ENCODE assay signal across 15 cellular contexts in the genomic region with DNA sequence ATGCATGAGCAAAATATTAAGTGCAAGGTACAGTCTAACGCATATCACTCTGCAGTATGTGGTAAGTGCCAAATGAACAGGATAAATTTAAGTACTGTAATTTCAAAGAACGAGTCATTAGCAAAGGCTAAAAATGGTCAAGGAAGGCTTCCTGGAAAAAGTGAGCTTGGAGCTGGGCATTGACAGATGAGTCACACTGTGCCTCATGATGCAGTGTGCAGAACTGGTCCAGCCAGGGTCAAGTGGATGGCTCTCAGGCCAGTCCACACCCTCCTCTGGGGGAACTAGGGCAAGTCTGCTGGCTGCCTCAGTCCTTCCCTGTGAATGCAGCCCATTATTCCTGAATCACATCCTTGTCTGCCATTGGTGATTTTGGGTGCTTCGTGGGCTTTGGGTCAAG.
DNase-seq lines count a peak whose midpoint lies in the region; ATAC-seq, FAIRE-seq and TF ChIP-seq lines count a peak whose summit lies in the region.
"Had no signal": no experiment of that assay in that cellular context is flagged by ENCODE, and none has a peak within 500 bp of the region (broad histone marks: within the 10 kb centered on the region; RNA-seq: fewer than 3 reads in every experiment).

No MANE protein-coding gene starts in this region.

- H3K4me3 ChIP-seq in breast epithelium (no peak overlapping the region), adrenal gland (no peak overlapping the region), gastroesophageal sphincter (no peak overlapping the region), coronary artery (no peak overlapping the region)
- H3K4me3 ChIP-seq: SK-N-MC had no signal

- H3K9me3 ChIP-seq in breast epithelium (no peaks in the 10 kb centered on the region), adrenal gland (replicated peaks in 1 of 3) (no peaks in the 10 kb centered on the region), gastroesophageal sphincter (no peaks in the 10 kb centered on the region)

- intact Hi-C loops in MCF 10A (cut with micrococcal nuclease) = no loop called here
- intact Hi-C loops in breast epithelium (cut with DNase I; ENCODE audit: low total_unique reads) = no loop called here
- intact Hi-C loops in adrenal gland (cut with DNase I) = no loop called here

- peaks cover 22% of the 10 kb centered on the region for H3K27me3 Mint-ChIP-seq in MCF 10A (ENCODE audit: insufficient read depth, unreplicated experiment)

- CTCF ChIA-PET in MCF 10A (lab: Yijun Ruan, JAX) = interaction anchor here (0.6 kb wide), 1 partner anchor 17 kb away, joined by 3 read pairs; no protein-coding TSS in a partner anchor

- FAIRE-seq in islet of Langerhans (lab: Jason Lieb, UNC) = peak; percentile 77
- FAIRE-seq: GM12891 had no signal

- no peak overlapping the region for H3K27ac Mint-ChIP-seq in MCF 10A (ENCODE audit: low read depth, unreplicated experiment)
- H3K27ac Mint-ChIP-seq: activated T-cell treated with anti-CD3 and anti-CD28 coated beads, Interleukin-2, amount 50 U/mL, for 24 hours; natural killer cell had no signal

- H3K27ac ChIP-seq in breast epithelium (no peak overlapping the region), adrenal gland (peak overlapping the region in 3 of 5 donors; percentile 21 to 66 (median 62)), gastroesophageal sphincter (no peak overlapping the region), coronary artery (no peak overlapping the region)
- H3K27ac ChIP-seq: SK-N-MC had no signal

- TF ChIP-seq CTCF in MCF 10A (IDR thresholded peaks at IDR 0.05; ENCODE audit: unreplicated experiment) (no peak), breast epithelium (IDR thresholded peaks at IDR 0.05) (no peak), adrenal gland (IDR thresholded peaks at IDR 0.05) (peak in 2 of 6 experiments; percentile 13 to 16), gastroesophageal sphincter (IDR thresholded peaks at IDR 0.05) (no peak), coronary artery (IDR thresholded peaks at IDR 0.05) (no peak)

- DNase-seq in MCF 10A (ENCODE audit: unreplicated experiment) = peak; percentile 33
- DNase-seq in breast epithelium (ENCODE audit: low spot score in 2 of 2) = no peak
- DNase-seq in adrenal gland = peak; percentile 70 to 89 (median 81)
- peak; percentile 63 for DNase-seq in ureter (ENCODE audit: low spot score)
- no peak for DNase-seq in coronary artery (ENCODE audit: low spot score)
- DNase-seq: activated T-cell treated with anti-CD3 and anti-CD28 coated beads, Interleukin-2, amount 50 U/mL, for 24 hours; DMS153; natural killer cell; NCI-H1417; NCI-H774 had no signal

- no peak overlapping the region for H3K4me3 Mint-ChIP-seq in MCF 10A (ENCODE audit: unreplicated experiment)
- H3K4me3 Mint-ChIP-seq: activated T-cell treated with anti-CD3 and anti-CD28 coated beads, Interleukin-2, amount 50 U/mL, for 24 hours; natural killer cell had no signal

- POLR2A ChIA-PET in MCF 10A (lab: Yijun Ruan, JAX) = no interaction called here

- H3K4me1 ChIP-seq in breast epithelium (no peaks in the 10 kb centered on the region), adrenal gland (replicated peaks in 1 of 2) (peaks cover 4 to 26% of the 10 kb centered on the region in 2 donors), gastroesophageal sphincter (no peaks in the 10 kb centered on the region)

- ATAC-seq in HG02763 (IDR thresholded peaks at IDR 0.05; ENCODE audit: unreplicated experiment) = no peak
- no peak for ATAC-seq in gastroesophageal sphincter
- ATAC-seq: natural killer cell had no signal

- WGBS in adrenal gland, 4 donors = 36 to 54% (median 42%) methylated on average over 3 of the region's 3 CpGs
- WGBS in gastroesophageal sphincter (ENCODE audit: low coverage in 1 of 2), 2 donors = 38 to 45% methylated on average over 2 to 3 of the region's 3 CpGs

- BruUV-seq in MCF 10A (replicated peaks; lab: Mats Ljungman, UMichigan) = no TSS peak

- H3K27me3 ChIP-seq in breast epithelium (no peaks in the 10 kb centered on the region), adrenal gland (no peaks in the 10 kb centered on the region), gastroesophageal sphincter (no peaks in the 10 kb centered on the region)

- no peaks in the 10 kb centered on the region for H3K4me1 Mint-ChIP-seq in MCF 10A (ENCODE audit: insufficient read depth, unreplicated experiment)
- H3K4me1 Mint-ChIP-seq: natural killer cell had no signal

- no peaks in the 10 kb centered on the region for H3K36me3 Mint-ChIP-seq in MCF 10A (ENCODE audit: insufficient read depth, unreplicated experiment)
- H3K36me3 Mint-ChIP-seq: natural killer cell had no signal

- no peak for TF ChIP-seq POLR2A in breast epithelium (IDR thresholded peaks at IDR 0.05)
- no peak for TF ChIP-seq POLR2A in adrenal gland (IDR thresholded peaks at IDR 0.05)
- TF ChIP-seq POLR2A in gastroesophageal sphincter (IDR thresholded peaks at IDR 0.05) = no peak

- no peaks in the 10 kb centered on the region for H3K36me3 ChIP-seq in breast epithelium
- H3K36me3 ChIP-seq in adrenal gland (replicated peaks in 1 of 2) = peaks cover 0 to 4% of the 10 kb centered on the region in 2 donors
- H3K36me3 ChIP-seq in gastroesophageal sphincter = no peaks in the 10 kb centered on the region

- TF ChIP-seq EP300 in gastroesophageal sphincter (IDR thresholded peaks at IDR 0.05) = no peak

- no peaks in the 10 kb centered on the region for H3K9me3 Mint-ChIP-seq in MCF 10A (ENCODE audit: unreplicated experiment)
- H3K9me3 Mint-ChIP-seq: activated T-cell treated with anti-CD3 and anti-CD28 coated beads, Interleukin-2, amount 50 U/mL, for 24 hours; natural killer cell had no signal

Comparison
In these comparisons a context has a peak if more than half of its experiments do, and no peak if none do; other contexts are left out.
1. DNase-seq: peak in MCF 10A (single experiment), adrenal gland (7 of 7) and ureter (single experiment); none in breast epithelium (0 of 2) and coronary artery (single experiment).
2. H3K27ac ChIP-seq: peak in adrenal gland (3 of 5); none in breast epithelium (0 of 2), gastroesophageal sphincter (0 of 4) and coronary artery (0 of 2).